Comparison of ENCODE assay signal across 22 cellular contexts in genomic region chr2:46165916-46166315, GRCh38.
"Had no signal": no experiment of that assay in that cellular context is flagged by ENCODE, and none has a peak within 500 bp of the region (broad histone marks: within the 10 kb centered on the region; RNA-seq: fewer than 3 reads in every experiment).

No MANE protein-coding gene starts in this region.

- H3K27me3 ChIP-seq: esophagus muscularis mucosa, gastroesophageal sphincter, neutrophil, sigmoid colon, stomach, transverse colon, uterus had no signal

- H3K36me3 ChIP-seq: neutrophil, sigmoid colon, thoracic aorta, transverse colon, uterus had no signal

- H3K9me3 ChIP-seq: esophagus muscularis mucosa, gastroesophageal sphincter, neutrophil, psoas muscle, sigmoid colon, stomach, thoracic aorta, transverse colon, uterus had no signal

- DNase-seq: effector memory CD4-positive, alpha-beta T cell; foreskin fibroblast; glutamatergic neuron; left cardiac atrium; left ventricle myocardium superior; mesendoderm; naive thymus-derived CD4-positive, alpha-beta T cell; nephron progenitor cell; psoas muscle; stimulated activated CD4-positive, alpha-beta T cell treated with anti-CD3 and anti-CD28 coated beads, Interleukin-12 subunit alpha, Interleukin-12 subunit beta, amount 100 ng/mL, for 4 hours; stimulated activated naive CD4-positive, alpha-beta T cell; stomach; substantia nigra; transverse colon; uterus had no signal

- H3K27ac ChIP-seq: neutrophil had no signal

- ATAC-seq: gastroesophageal sphincter; naive thymus-derived CD4-positive, alpha-beta T cell had no signal

- H3K4me3 ChIP-seq: gastroesophageal sphincter, lung, psoas muscle, sigmoid colon, skin epidermis, stomach, transverse colon, uterus had no signal
